8 cellular contexts compared by ENCODE assay signal in the genomic region with DNA sequence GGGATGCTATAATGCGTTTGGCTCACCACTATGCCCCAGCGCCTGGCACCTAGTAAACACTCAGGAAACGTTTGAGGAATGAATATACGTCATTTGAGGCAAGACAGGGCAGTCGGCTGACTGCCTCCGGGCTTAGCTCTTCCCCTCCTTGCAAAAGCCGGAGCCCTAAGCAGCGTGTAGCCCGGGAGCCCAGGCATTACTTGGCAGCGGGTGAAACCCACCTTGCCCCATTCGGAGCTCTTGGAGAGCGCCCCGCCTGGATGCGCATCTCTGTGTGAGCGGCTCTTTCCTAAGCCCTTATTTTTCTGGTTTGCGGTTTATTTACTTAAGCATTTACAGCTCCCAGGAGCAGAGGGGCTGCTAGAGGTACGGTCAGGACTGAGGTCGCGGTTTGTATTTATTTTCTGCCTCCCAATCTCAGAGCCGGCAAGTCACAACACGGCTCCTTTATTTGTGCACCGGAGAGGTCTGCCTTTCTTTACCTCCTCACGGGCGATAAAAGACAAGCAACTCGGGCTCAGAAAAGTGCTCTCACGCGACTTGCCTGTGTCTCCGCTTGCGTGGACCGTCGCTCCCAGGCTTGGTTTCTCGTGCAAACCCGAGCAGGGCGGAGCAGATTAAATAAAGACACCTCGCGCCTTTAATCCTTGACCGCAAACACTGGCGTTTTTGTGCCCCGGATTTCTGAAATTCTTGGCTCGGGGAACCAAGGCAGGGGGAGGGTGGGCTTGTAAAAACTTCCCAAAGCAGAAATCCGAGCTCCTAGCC. TPM values are rescaled to one million over a fixed set of nuclear protein-coding genes. Genes with fewer than 3 reads are reported as not detected.
DNase-seq lines count a peak whose midpoint lies in the region; ATAC-seq and TF ChIP-seq lines count a peak whose summit lies in the region.

No MANE protein-coding gene starts in this region.

- 0% methylated on average over 41 of the region's 41 CpGs for WGBS in esophagus, 2 donors

- intact Hi-C loops in CD4-positive, alpha-beta memory T cell (cut with micrococcal nuclease) = loop anchor here (1.0 to 10.0 kb wide), 11 partner anchors 25 to 1365 kb away; a partner anchor contains a TSS

- no peaks in the 10 kb centered on the region for H3K9me3 ChIP-seq in CD4-positive, alpha-beta memory T cell (ENCODE audit: control insufficient read depth in 1 of 2, low read length in 2 of 2)
- H3K9me3 ChIP-seq in NT2/D1 (ENCODE audit: insufficient read depth, low read length) (no peaks in the 10 kb centered on the region), esophagus (ENCODE audit: control insufficient read depth in 2 of 2, insufficient read depth in 1 of 2, low read depth in 1 of 2, low read length in 1 of 2) (no peaks in the 10 kb centered on the region), mucosa of stomach (ENCODE audit: control insufficient read depth, low read length) (no peaks in the 10 kb centered on the region)

- H3K27me3 Mint-ChIP-seq in CD4-positive, alpha-beta memory T cell = peaks cover 2 to 3% of the 10 kb centered on the region in 2 donors
- peaks cover 5% of the 10 kb centered on the region for H3K27me3 Mint-ChIP-seq in activated T-cell treated with anti-CD3 and anti-CD28 coated beads, Interleukin-2, amount 50 U/mL, for 4 hours (ENCODE audit: low read depth)

- POLR2A ChIA-PET in CD4-positive, alpha-beta memory T cell (lab: Charles Lee; ENCODE audit: partially characterized antibody) = interaction anchor here (0.7 to 5.6 kb wide), 26 partner anchors 11 to 1301 kb away, joined by 3 to 106 read pairs (median 5); a partner anchor contains a TSS
- POLR2A ChIA-PET in HEK293T (lab: Yijun Ruan, JAX) = interaction anchor here (0.6 to 3.0 kb wide), 19 partner anchors 9 to 535 kb away, joined by 3 to 17 read pairs (median 4); a partner anchor contains a TSS

- H3K4me1 Mint-ChIP-seq in CD4-positive, alpha-beta memory T cell = peaks cover 24 to 51% (median 36%) of the 10 kb centered on the region in 4 donors
- H3K4me1 Mint-ChIP-seq in activated T-cell treated with anti-CD3 and anti-CD28 coated beads, Interleukin-2, amount 50 U/mL, for 4 hours (ENCODE audit: low read depth) = peaks cover 42% of the 10 kb centered on the region

- peak overlapping the region; percentile 71 for H3K27ac ChIP-seq in CD4-positive, alpha-beta memory T cell (ENCODE audit: low read depth, low read length)
- peak overlapping the region; percentile 65 to 82 for H3K27ac ChIP-seq in esophagus (ENCODE audit: low read depth in 2 of 2, low read length in 1 of 2)

- H3K27me3 ChIP-seq in CD4-positive, alpha-beta memory T cell (ENCODE audit: insufficient read depth, low read length) = no peaks in the 10 kb centered on the region
- H3K27me3 ChIP-seq in NT2/D1 (ENCODE audit: insufficient read depth, insufficient read length) (peaks cover 31% of the 10 kb centered on the region), esophagus (ENCODE audit: control insufficient read depth in 1 of 2, insufficient read depth in 2 of 2, low read length in 2 of 2) (no peaks in the 10 kb centered on the region), mucosa of stomach (ENCODE audit: control insufficient read depth, insufficient read depth, low read length) (no peaks in the 10 kb centered on the region)

- peak; percentile 26 to 75 (median 41) for DNase-seq in CD4-positive, alpha-beta memory T cell
- peak; percentile 43 for DNase-seq in HEK293T (ENCODE audit: extremely low spot score)
- DNase-seq in NT2/D1 (ENCODE audit: low read depth, low spot score) = peak; percentile 35
- peak; percentile 26 for DNase-seq in activated T-cell treated with anti-CD3 and anti-CD28 coated beads, Interleukin-2, amount 50 U/mL, for 4 hours
- peak; percentile 56 for DNase-seq in superior temporal gyrus (ENCODE audit: extremely low spot score)

- peak overlapping the region; percentile 91 to 98 (median 96) for H3K4me3 Mint-ChIP-seq in CD4-positive, alpha-beta memory T cell
- peak overlapping the region; percentile 98 for H3K4me3 Mint-ChIP-seq in activated T-cell treated with anti-CD3 and anti-CD28 coated beads, Interleukin-2, amount 50 U/mL, for 4 hours

- CTCF ChIA-PET in CD4-positive, alpha-beta memory T cell (lab: Charles Lee; ENCODE audit: partially characterized antibody) = interaction anchor here (0.6 to 4.4 kb wide), 9 partner anchors 13 to 704 kb away, joined by 3 to 28 read pairs (median 11); a partner anchor contains a TSS
- CTCF ChIA-PET in HEK293T (lab: Yijun Ruan, JAX) = interaction anchor here (0.6 to 0.7 kb wide), 2 partner anchors 66 to 566 kb away, joined by 3 to 5 read pairs; no protein-coding TSS in a partner anchor

- no peaks in the 10 kb centered on the region for H3K9me3 Mint-ChIP-seq in CD4-positive, alpha-beta memory T cell
- H3K9me3 Mint-ChIP-seq in activated T-cell treated with anti-CD3 and anti-CD28 coated beads, Interleukin-2, amount 50 U/mL, for 4 hours = no peaks in the 10 kb centered on the region

- peak; percentile 25 to 30 for ATAC-seq in activated T-cell treated with anti-CD3 and anti-CD28 coated beads, Interleukin-2, amount 50 U/mL, for 4 hours
- no peak for ATAC-seq in GM18873 (IDR thresholded peaks at IDR 0.05; ENCODE audit: low FRiP score, unreplicated experiment)

- H3K4me1 ChIP-seq in CD4-positive, alpha-beta memory T cell (ENCODE audit: insufficient read depth, low read length) = peaks cover 40% of the 10 kb centered on the region
- H3K4me1 ChIP-seq in NT2/D1 (ENCODE audit: insufficient read depth, insufficient read length) (no peaks in the 10 kb centered on the region), esophagus (ENCODE audit: control insufficient read depth in 2 of 2, insufficient read depth in 2 of 2, low read length in 1 of 2) (peaks cover 0 to 3% of the 10 kb centered on the region in 2 donors), mucosa of stomach (ENCODE audit: control insufficient read depth, insufficient read depth, low read length) (peaks cover 21% of the 10 kb centered on the region)

- H3K9ac ChIP-seq in NT2/D1 (ENCODE audit: insufficient read length, low read depth) (peak overlapping the region; percentile 82), mucosa of stomach (ENCODE audit: low read length) (peak overlapping the region; percentile 75)

- H3K36me3 ChIP-seq in CD4-positive, alpha-beta memory T cell (ENCODE audit: insufficient read depth, low read length) = no peaks in the 10 kb centered on the region
- H3K36me3 ChIP-seq in NT2/D1 (ENCODE audit: insufficient read depth, insufficient read length, low read length) = no peaks in the 10 kb centered on the region
- H3K36me3 ChIP-seq in esophagus (ENCODE audit: control insufficient read depth in 2 of 2, insufficient read depth in 2 of 2, low read length in 1 of 2) = no peaks in the 10 kb centered on the region
- no peaks in the 10 kb centered on the region for H3K36me3 ChIP-seq in mucosa of stomach (ENCODE audit: control insufficient read depth, insufficient read depth, low read length)

- H3K36me3 Mint-ChIP-seq in CD4-positive, alpha-beta memory T cell = peaks cover 0 to 14% of the 10 kb centered on the region in 2 donors
- H3K36me3 Mint-ChIP-seq in activated T-cell treated with anti-CD3 and anti-CD28 coated beads, Interleukin-2, amount 50 U/mL, for 4 hours (ENCODE audit: insufficient read depth) = peaks cover 17% of the 10 kb centered on the region

- H3K4me3 ChIP-seq in CD4-positive, alpha-beta memory T cell (ENCODE audit: low read length in 2 of 2) = peak overlapping the region; percentile 76 to 87
- H3K4me3 ChIP-seq in NT2/D1 (ENCODE audit: insufficient read length, low read depth) (peak overlapping the region; percentile 55), esophagus (ENCODE audit: low read depth in 1 of 2, low read length in 2 of 2) (peak overlapping the region; percentile 66 to 67), mucosa of stomach (ENCODE audit: low read length) (peak overlapping the region; percentile 77)

- H3K27ac Mint-ChIP-seq in CD4-positive, alpha-beta memory T cell = peak overlapping the region; percentile 84 to 95 (median 94)

TF ChIP-seq in HEK293T, 16 proteins besides CTCF, POLR2A, EP300 and RAD21:
- TF ChIP-seq BHLHE40 (IDR thresholded peaks at IDR 0.05; ENCODE audit: borderline replicate concordance) = no peak
- no peak for TF ChIP-seq TARDBP (IDR thresholded peaks at IDR 0.05)
- TF ChIP-seq, protein P1, sequence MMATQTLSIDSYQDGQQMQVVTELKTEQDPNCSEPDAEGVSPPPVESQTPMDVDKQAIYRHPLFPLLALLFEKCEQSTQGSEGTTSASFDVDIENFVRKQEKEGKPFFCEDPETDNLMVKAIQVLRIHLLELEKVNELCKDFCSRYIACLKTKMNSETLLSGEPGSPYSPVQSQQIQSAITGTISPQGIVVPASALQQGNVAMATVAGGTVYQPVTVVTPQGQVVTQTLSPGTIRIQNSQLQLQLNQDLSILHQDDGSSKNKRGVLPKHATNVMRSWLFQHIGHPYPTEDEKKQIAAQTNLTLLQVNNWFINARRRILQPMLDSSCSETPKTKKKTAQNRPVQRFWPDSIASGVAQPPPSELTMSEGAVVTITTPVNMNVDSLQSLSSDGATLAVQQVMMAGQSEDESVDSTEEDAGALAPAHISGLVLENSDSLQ (IDR thresholded peaks at IDR 0.05) = no peak
- no peak for TF ChIP-seq FOXK2 (IDR thresholded peaks at IDR 0.05)
- TF ChIP-seq FOXA1 (IDR thresholded peaks at IDR 0.05) = no peak
- TF ChIP-seq L3MBTL2 (conservative IDR thresholded peaks at IDR 0.05) = no peak
- TF ChIP-seq ARNT (IDR thresholded peaks at IDR 0.05) = no peak
- no peak for TF ChIP-seq ELF4 (IDR thresholded peaks at IDR 0.05)
- TF ChIP-seq FOXM1 (IDR thresholded peaks at IDR 0.05; ENCODE audit: borderline replicate concordance) = no peak
- no peak for TF ChIP-seq HDGF (IDR thresholded peaks at IDR 0.05; ENCODE audit: borderline replicate concordance)
- no peak for TF ChIP-seq LEF1 (IDR thresholded peaks at IDR 0.05; ENCODE audit: borderline replicate concordance)
- no peak for TF ChIP-seq ZNF384 (IDR thresholded peaks at IDR 0.05)
- no peak for TF ChIP-seq CTBP1 (IDR thresholded peaks at IDR 0.05; ENCODE audit: borderline replicate concordance)
- no peak for TF ChIP-seq SP1 (IDR thresholded peaks at IDR 0.05)
- no peak for TF ChIP-seq NFRKB (IDR thresholded peaks at IDR 0.05)
- TF ChIP-seq SUZ12 (IDR thresholded peaks at IDR 0.05) = no peak

RNA-seq across cellular contexts. Expression of a gene that starts 0.7 kb away (rescaled TPM):
- total RNA-seq in CD4-positive, alpha-beta memory T cell = 10 to 100 TPM; 72.4 to 72.8 TPM
- polyA plus RNA-seq in CD4-positive, alpha-beta memory T cell = 10 to 100 TPM in 1 of 2 donors, 1 to 10 TPM in 1; 6.1 to 16.0 TPM
- total RNA-seq in activated T-cell treated with anti-CD3 and anti-CD28 coated beads, Interleukin-2, amount 50 U/mL, for 4 hours = 10 to 100 TPM; 59.0 to 92.3 (median 88.9) TPM
- 10 to 100 TPM in 1 of 2 donors, 1 to 10 TPM in 1; 7.5 to 16.3 TPM for polyA plus RNA-seq in esophagus

RNA-seq across cellular contexts. Expression of a gene that starts 25.4 kb away (rescaled TPM):
- total RNA-seq in CD4-positive, alpha-beta memory T cell = 10 to 100 TPM; 13.9 to 14.9 TPM
- 10 to 100 TPM; 29.7 to 38.3 TPM for polyA plus RNA-seq in CD4-positive, alpha-beta memory T cell
- 10 to 100 TPM in 1 of 3 donors, 1 to 10 TPM in 2; 7.5 to 10.4 (median 9.4) TPM for total RNA-seq in activated T-cell treated with anti-CD3 and anti-CD28 coated beads, Interleukin-2, amount 50 U/mL, for 4 hours
- polyA plus RNA-seq in esophagus = 10 to 100 TPM; 14.3 to 21.6 TPM
